ENCODE assay signal across 19 cellular contexts in genomic region chr7:30005511-30005910, GRCh38.
"Had no signal": no experiment of that assay in that cellular context is flagged by ENCODE, and none has a peak within 500 bp of the region (broad histone marks: within the 10 kb centered on the region; RNA-seq: fewer than 3 reads in every experiment).

No MANE protein-coding gene starts in this region.

- H3K9me3 ChIP-seq: right atrium auricular region, tibial artery had no signal

- H3K4me1 ChIP-seq: right atrium auricular region had no signal

- H3K27me3 ChIP-seq: foreskin keratinocyte, right atrium auricular region, tibial artery had no signal

- H3K4me3 ChIP-seq: right atrium auricular region, tibial artery had no signal

- H3K36me3 Mint-ChIP-seq: brain; naive thymus-derived CD8-positive, alpha-beta T cell had no signal

- H3K27ac Mint-ChIP-seq: activated naive CD4-positive, alpha-beta T cell treated with anti-CD3 and anti-CD28 coated beads for 36 hours; naive thymus-derived CD8-positive, alpha-beta T cell had no signal

- H3K4me3 Mint-ChIP-seq: activated naive CD4-positive, alpha-beta T cell treated with anti-CD3 and anti-CD28 coated beads for 36 hours; activated T-cell treated with anti-CD3 and anti-CD28 coated beads, Interleukin-2, amount 50 U/mL, for 4 hours; brain; naive thymus-derived CD8-positive, alpha-beta T cell had no signal

- H3K27me3 Mint-ChIP-seq: brain had no signal

- H3K36me3 ChIP-seq: right atrium auricular region, tibial artery had no signal

- H3K27ac ChIP-seq: foreskin keratinocyte, right atrium auricular region, tibial artery had no signal

- H3K9me3 Mint-ChIP-seq: activated naive CD4-positive, alpha-beta T cell treated with anti-CD3 and anti-CD28 coated beads for 36 hours; activated T-cell treated with anti-CD3 and anti-CD28 coated beads, Interleukin-2, amount 50 U/mL, for 4 hours; brain; naive thymus-derived CD8-positive, alpha-beta T cell had no signal

- ATAC-seq: activated CD4-positive, CD25-positive, alpha-beta regulatory T cell treated with anti-CD3 and anti-CD28 coated beads, Interleukin-2, amount 50 U/mL, for 24 hours; activated T-cell treated with anti-CD3 and anti-CD28 coated beads, Interleukin-2, amount 50 U/mL, for 4 hours; foreskin keratinocyte; left cardiac atrium; naive thymus-derived CD8-positive, alpha-beta T cell had no signal

- DNase-seq: activated CD4-positive, alpha-beta T cell treated with anti-CD3 and anti-CD28 coated beads, Interleukin-2, amount 50 U/mL, for 1 hour; activated CD8-positive, alpha-beta memory T cell treated with anti-CD3 and anti-CD28 coated beads, Interleukin-2, amount 50 U/mL, for 4 hours; activated naive CD4-positive, alpha-beta T cell treated with anti-CD3 and anti-CD28 coated beads for 36 hours; activated T-cell treated with anti-CD3 and anti-CD28 coated beads, Interleukin-2, amount 50 U/mL, for 4 hours; foreskin keratinocyte; glutamatergic neuron; hippocampal formation; left cardiac atrium; mesendoderm; naive thymus-derived CD8-positive, alpha-beta T cell; nucleus accumbens; stimulated activated CD4-positive, alpha-beta T cell treated with anti-CD3 and anti-CD28 coated beads, Interleukin-12 subunit alpha, Interleukin-12 subunit beta, amount 100 ng/mL, for 4 hours; stimulated activated CD4-positive, alpha-beta T cell treated with anti-CD3 and anti-CD28 coated beads, Interleukin-2, amount 100 ng/mL, for 24 hours; stimulated activated naive CD4-positive, alpha-beta T cell treated with Interleukin-2 at 50 U/mL for 16 hours; T1000; tibial artery had no signal

- H3K4me1 Mint-ChIP-seq: naive thymus-derived CD8-positive, alpha-beta T cell had no signal
